ENCODE assay signal across 23 cellular contexts in genomic region chr3:181066688-181067087, GRCh38.
DNase-seq lines count a peak whose midpoint lies in the region; ATAC-seq and TF ChIP-seq lines count a peak whose summit lies in the region.
"Had no signal": no experiment of that assay in that cellular context is flagged by ENCODE, and none has a peak within 500 bp of the region (broad histone marks: within the 10 kb centered on the region; RNA-seq: fewer than 3 reads in every experiment).

No MANE protein-coding gene starts in this region.

- H3K9me3 ChIP-seq in HUES48 (ENCODE audit: control insufficient read depth, insufficient read depth, low read length), result no peaks in the 10 kb centered on the region
- H3K9me3 ChIP-seq in osteoblast (ENCODE audit: low read depth, low read length), result no peaks in the 10 kb centered on the region
- H3K9me3 ChIP-seq: A549; BLaER1 treated with 17β-estradiol and CSF1 and Interleukin-3, amounts not matched to agents 10 nM and 100 nM had no signal

- no peaks in the 10 kb centered on the region for H3K27me3 Mint-ChIP-seq in GM23338 (ENCODE audit: insufficient read depth, low read depth, poor library complexity)
- H3K27me3 Mint-ChIP-seq: B cell; CD4-positive, alpha-beta T cell had no signal

- no peak for TF ChIP-seq CTCF in GM23338 (conservative IDR thresholded peaks at IDR 0.05; ENCODE audit: low read depth in 2 of 2)
- no peak for TF ChIP-seq CTCF in osteoblast (IDR thresholded peaks at IDR 0.05; ENCODE audit: extremely low read depth, low read depth, low read length)

- no peak overlapping the region for H2AFZ ChIP-seq in GM23338
- H2AFZ ChIP-seq in osteoblast (ENCODE audit: low read length), result no peak overlapping the region

- peaks cover 13% of the 10 kb centered on the region for H3K4me1 Mint-ChIP-seq in GM23338
- H3K4me1 Mint-ChIP-seq: B cell had no signal

- H3K36me3 ChIP-seq in GM23338 (ENCODE audit: insufficient read depth), result no peaks in the 10 kb centered on the region
- no peaks in the 10 kb centered on the region for H3K36me3 ChIP-seq in HUES48 (ENCODE audit: control insufficient read depth, insufficient read depth, low read length)
- H3K36me3 ChIP-seq in osteoblast (ENCODE audit: insufficient read depth, low read length), result no peaks in the 10 kb centered on the region
- H3K36me3 ChIP-seq: BLaER1 treated with 17β-estradiol and CSF1 and Interleukin-3, amounts not matched to agents 10 nM and 100 nM had no signal

- no peak overlapping the region for H3K4me3 Mint-ChIP-seq in GM23338
- H3K4me3 Mint-ChIP-seq: B cell; CD4-positive, alpha-beta T cell; CD8-positive, alpha-beta T cell had no signal

- H3K27me3 ChIP-seq in GM23338 (ENCODE audit: insufficient read depth) (no peaks in the 10 kb centered on the region), HUES48 (ENCODE audit: control insufficient read depth, insufficient read depth, low read length) (no peaks in the 10 kb centered on the region), osteoblast (ENCODE audit: insufficient read depth, low read length) (no peaks in the 10 kb centered on the region)
- H3K27me3 ChIP-seq: BLaER1 treated with 17β-estradiol and CSF1 and Interleukin-3, amounts not matched to agents 10 nM and 100 nM had no signal

- peak overlapping the region; percentile 10; the same call in 1 of the 2 replicates for H3K4me2 ChIP-seq in GM23338
- H3K4me2 ChIP-seq in osteoblast (ENCODE audit: insufficient read depth, low read length), result no peak overlapping the region
- H3K4me2 ChIP-seq: A549; BLaER1 treated with 17β-estradiol and CSF1 and Interleukin-3, amounts not matched to agents 10 nM and 100 nM had no signal

- ATAC-seq in GM23338, result no peak
- ATAC-seq: A549; CD8-positive, alpha-beta T cell had no signal

- H3K36me3 Mint-ChIP-seq in GM23338 (ENCODE audit: low read depth), result no peaks in the 10 kb centered on the region
- H3K36me3 Mint-ChIP-seq: CD8-positive, alpha-beta T cell had no signal

- H3K9me2 ChIP-seq in GM23338 (ENCODE audit: insufficient read depth), result no peaks in the 10 kb centered on the region

- no peak overlapping the region for H3K27ac Mint-ChIP-seq in GM23338
- H3K27ac Mint-ChIP-seq: B cell; CD4-positive, alpha-beta T cell; CD8-positive, alpha-beta T cell had no signal

- H3K79me2 ChIP-seq in GM23338 (replicated peaks; ENCODE audit: insufficient read depth) (no peaks in the 10 kb centered on the region), osteoblast (ENCODE audit: insufficient read depth, low read length) (no peaks in the 10 kb centered on the region)

- no peak overlapping the region for H3K9ac ChIP-seq in HUES48 (ENCODE audit: low read depth, low read length)
- H3K9ac ChIP-seq: BLaER1 treated with 17β-estradiol and CSF1 and Interleukin-3, amounts not matched to agents 10 nM and 100 nM had no signal

- H3K4me1 ChIP-seq in GM23338 (ENCODE audit: insufficient read depth) (peaks cover 14% of the 10 kb centered on the region), HUES48 (ENCODE audit: control insufficient read depth, insufficient read depth, low read length) (peaks cover 15% of the 10 kb centered on the region), osteoblast (ENCODE audit: insufficient read depth, low read length) (no peaks in the 10 kb centered on the region)
- H3K4me1 ChIP-seq: A549; BLaER1 treated with 17β-estradiol and CSF1 and Interleukin-3, amounts not matched to agents 10 nM and 100 nM had no signal

- H3K27ac ChIP-seq in GM23338 (ENCODE audit: low read depth), result no peak overlapping the region
- peak overlapping the region; percentile 63 for H3K27ac ChIP-seq in HUES48 (ENCODE audit: low read depth, low read length)
- H3K27ac ChIP-seq in osteoblast (ENCODE audit: low read depth, low read length), result no peak overlapping the region
- H3K27ac ChIP-seq: A549; BLaER1 treated with 17β-estradiol and CSF1 and Interleukin-3, amounts not matched to agents 10 nM and 100 nM; C4-2B had no signal

- H3K4me3 ChIP-seq in GM23338 (no peak overlapping the region), HUES48 (ENCODE audit: low read depth, low read length) (no peak overlapping the region), osteoblast (ENCODE audit: insufficient read depth, low read length) (no peak overlapping the region)
- H3K4me3 ChIP-seq: A549; BLaER1 treated with 17β-estradiol and CSF1 and Interleukin-3, amounts not matched to agents 10 nM and 100 nM had no signal

- no peaks in the 10 kb centered on the region for H3F3A ChIP-seq in GM23338 (replicated peaks; ENCODE audit: low read depth)

- H4K20me1 ChIP-seq in GM23338 (replicated peaks; ENCODE audit: insufficient read depth), result no peaks in the 10 kb centered on the region
- no peaks in the 10 kb centered on the region for H4K20me1 ChIP-seq in osteoblast (ENCODE audit: insufficient read depth, low read length)
- H4K20me1 ChIP-seq: BLaER1 treated with 17β-estradiol and CSF1 and Interleukin-3, amounts not matched to agents 10 nM and 100 nM had no signal

- DNase-seq in GM23338 (ENCODE audit: low spot score), result no peak
- DNase-seq in SK-N-DZ (ENCODE audit: low spot score), result peak; percentile 68
- DNase-seq in osteoblast (ENCODE audit: insufficient read length, low spot score, missing footprints), result peak; percentile 0
- DNase-seq in COLO668 (lab: John Stamatoyannopoulos, UW; ENCODE audit: unreplicated experiment), result no peak
- no peak for DNase-seq in A172 (ENCODE audit: low spot score)
- DNase-seq in effector CD8-positive, alpha-beta T cell (lab: John Stamatoyannopoulos, UW), result no peak
- DNase-seq: 8988T; AML-193; CD4-positive, alpha-beta T cell; CD8-positive, alpha-beta T cell; COR-L47; DMS 273 treated with DMSO at 0.1 percent for 48 hours; DMS153; DMS53; DMS79; DND-41; EL; GDM1 had no signal

- H3K9me3 Mint-ChIP-seq in GM23338, result no peaks in the 10 kb centered on the region; the same call in 1 of the 3 replicates

TF ChIP-seq in GM23338, 12 proteins besides CTCF, POLR2A, EP300 and RAD21 (continues in another document):
- no peak for TF ChIP-seq ZNF114 (CRISPR knock-in tag; IDR thresholded peaks at IDR 0.05)
- no peak for TF ChIP-seq EZH2phosphoT487 (IDR thresholded peaks at IDR 0.05; ENCODE audit: unreplicated experiment)
- TF ChIP-seq REST (IDR thresholded peaks at IDR 0.05; ENCODE audit: unreplicated experiment), result no peak
- TF ChIP-seq CREB1 (CRISPR knock-in tag; IDR thresholded peaks at IDR 0.05; ENCODE audit: low read depth), result no peak
- no peak for TF ChIP-seq ETS1 (IDR thresholded peaks at IDR 0.05)
- no peak for TF ChIP-seq ZNF331 (CRISPR knock-in tag; IDR thresholded peaks at IDR 0.05; ENCODE audit: low read depth)
- no peak for TF ChIP-seq NANOG (IDR thresholded peaks at IDR 0.05; ENCODE audit: borderline replicate concordance)

Comparison
In these comparisons a context has a peak if more than half of its experiments do, and no peak if none do; other contexts are left out.
1. DNase-seq: peak in SK-N-DZ (single experiment) and osteoblast (single experiment); none in GM23338 (single experiment), COLO668 (single experiment), A172 (single experiment) and effector CD8-positive, alpha-beta T cell (single experiment).